29 cellular contexts compared by ENCODE assay signal in the genomic region with DNA sequence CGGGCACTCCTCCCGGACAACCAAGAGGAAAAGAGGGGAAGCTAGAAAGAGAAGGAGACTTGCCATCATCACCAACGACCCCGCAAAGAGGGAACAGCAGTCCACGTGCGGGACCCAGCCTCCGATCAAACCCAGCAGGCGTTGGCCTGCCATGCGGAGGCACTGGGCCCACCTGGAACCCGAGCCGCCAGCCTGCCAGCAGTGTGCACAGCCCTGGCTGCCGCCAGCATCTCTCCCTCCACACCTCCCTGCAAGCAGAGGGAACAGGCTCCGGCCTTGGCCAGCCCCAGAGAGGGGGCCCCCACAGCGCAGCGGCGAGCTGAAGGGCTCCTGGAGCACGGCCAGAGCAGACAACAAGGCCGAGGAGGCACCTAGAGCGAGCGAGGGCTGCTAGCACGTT.
"Had no signal": no experiment of that assay in that cellular context is flagged by ENCODE, and none has a peak within 500 bp of the region (broad histone marks: within the 10 kb centered on the region; RNA-seq: fewer than 3 reads in every experiment).

No MANE protein-coding gene starts in this region.

- H3K36me3 ChIP-seq: left lung, neutrophil, right atrium auricular region, suprapubic skin, tibial nerve, uterus had no signal

- H3K27me3 Mint-ChIP-seq: progenitor cell of endocrine pancreas; stimulated activated naive CD8-positive, alpha-beta T cell treated with anti-CD3 and anti-CD28 coated beads, Interleukin-15, Interleukin-2, amounts not matched to agents 100 ng/mL and 50 ng/mL, for 24 hours; type B pancreatic cell had no signal

- H3K36me3 Mint-ChIP-seq: naive thymus-derived CD4-positive, alpha-beta T cell; type B pancreatic cell had no signal

- H3K79me2 ChIP-seq: parathyroid adenoma had no signal

- H3K9ac ChIP-seq: parathyroid adenoma had no signal

- H3K4me1 Mint-ChIP-seq: naive thymus-derived CD4-positive, alpha-beta T cell; nephron; neural crest cell had no signal

- H3K27me3 ChIP-seq: left lung, neutrophil, right atrium auricular region, suprapubic skin, tibial nerve, uterus had no signal

- H3K4me3 ChIP-seq: left lung, lung, mucosa of descending colon, right atrium auricular region, skin epidermis, suprapubic skin, tibial nerve, uterus had no signal

- H3K9me3 ChIP-seq: mucosa of descending colon, neutrophil, right atrium auricular region, suprapubic skin, tibial nerve, uterus had no signal

- ATAC-seq: left colon; left lung; mucosa of descending colon; naive thymus-derived CD4-positive, alpha-beta T cell; sciatic nerve had no signal

- H3K27ac Mint-ChIP-seq: naive thymus-derived CD4-positive, alpha-beta T cell; nephron; progenitor cell of endocrine pancreas; stimulated activated naive CD8-positive, alpha-beta T cell treated with anti-CD3 and anti-CD28 coated beads, Interleukin-15, Interleukin-2, amounts not matched to agents 100 ng/mL and 50 ng/mL, for 24 hours; type B pancreatic cell had no signal

- H3K4me3 Mint-ChIP-seq: naive thymus-derived CD4-positive, alpha-beta T cell; nephron; neural crest cell; stimulated activated naive CD8-positive, alpha-beta T cell treated with anti-CD3 and anti-CD28 coated beads, Interleukin-15, Interleukin-2, amounts not matched to agents 100 ng/mL and 50 ng/mL, for 24 hours; type B pancreatic cell had no signal

- DNase-seq: hippocampal formation; kidney glomerular epithelial cell; left colon; mesendoderm; midbrain; mucosa of descending colon; naive thymus-derived CD4-positive, alpha-beta T cell; occipital lobe; stimulated activated CD4-positive, alpha-beta T cell treated with anti-CD3 and anti-CD28 coated beads, Interleukin-12 subunit alpha, Interleukin-12 subunit beta, amount 100 ng/mL, for 4 hours; stimulated activated CD4-positive, alpha-beta T cell treated with anti-CD3 and anti-CD28 coated beads, Interleukin-15, amount 100 ng/mL, for 24 hours; stimulated activated CD4-positive, alpha-beta T cell treated with anti-CD3 and anti-CD28 coated beads, Interleukin-2, amount 100 ng/mL, for 24 hours; stimulated activated CD4-positive, alpha-beta T cell treated with anti-CD3 and anti-CD28 coated beads, Interleukin-4, amount 100 ng/mL, for 1 hour; stimulated activated naive CD4-positive, alpha-beta T cell; uterus had no signal

- H3K27ac ChIP-seq: left lung, neutrophil, parathyroid adenoma, right atrium auricular region, skin epidermis, suprapubic skin, tibial nerve, uterus had no signal

- H3K9me3 Mint-ChIP-seq: naive thymus-derived CD4-positive, alpha-beta T cell; neural crest cell; stimulated activated naive CD8-positive, alpha-beta T cell treated with anti-CD3 and anti-CD28 coated beads, Interleukin-15, Interleukin-2, amounts not matched to agents 100 ng/mL and 50 ng/mL, for 24 hours; type B pancreatic cell had no signal

- FAIRE-seq: keratinocyte had no signal

- H2AFZ ChIP-seq: parathyroid adenoma had no signal

- H3K4me1 ChIP-seq: left lung, parathyroid adenoma, right atrium auricular region, suprapubic skin, tibial nerve, uterus had no signal
